Comparison of ENCODE assay signal across 8 cellular contexts in genomic region chr2:57906152-57906732, GRCh38.
A peak's percentile ranks its signal among the peaks of the same experiment; 100 is the strongest.
DNase-seq lines count a peak whose midpoint lies in the region; ATAC-seq, FAIRE-seq and TF ChIP-seq lines count a peak whose summit lies in the region.

No MANE protein-coding gene starts in this region.

- H2AFZ ChIP-seq in K562 (ENCODE audit: low read depth, low read length): no peak overlapping the region

- H4K20me1 ChIP-seq in K562 (replicated peaks; ENCODE audit: control insufficient read depth, insufficient read depth, low read length): no peaks in the 10 kb centered on the region

- no peaks in the 10 kb centered on the region for H3K36me3 ChIP-seq in K562 (ENCODE audit: control insufficient read depth, insufficient read depth, low read length)
- H3K36me3 ChIP-seq in thoracic aorta: no peaks in the 10 kb centered on the region

- DNase-seq in D721Med (ENCODE audit: insufficient read length, low spot score) (peak; percentile 18), NCI-H510A treated with DMSO at 0.1 percent for 48 hours (lab: John Stamatoyannopoulos, UW) (peak; percentile 61), K562 (ENCODE audit: extremely low read depth in 1 of 4, low spot score in 3 of 4) (peak; percentile 46 to 57 (median 52)), immature natural killer cell (peak in 2 of 3 donors; percentile 9 to 13), thoracic aorta (ENCODE audit: low spot score) (no peak), ureter (ENCODE audit: low spot score) (no peak)

- FAIRE-seq in D721Med (lab: Jason Lieb, UNC) (peak; percentile 63), K562 (lab: Jason Lieb, UNC) (peak; percentile 76)

- TF ChIP-seq RAD21 in K562 (CRISPR knock-in tag; conservative IDR thresholded peaks at IDR 0.05 in 1 of 2, IDR thresholded peaks at IDR 0.05 in 1 of 2): peak; percentile 88 to 93

- H3K4me3 Mint-ChIP-seq in immature natural killer cell: peak overlapping the region in 1 of 5 donors; percentile 31

- peaks cover 0 to 4% (median 0%) of the 10 kb centered on the region in 3 donors for H3K27me3 Mint-ChIP-seq in immature natural killer cell (ENCODE audit: low read depth in 3 of 3)

- TF ChIP-seq EP300 in K562 (IDR thresholded peaks at IDR 0.05; ENCODE audit: low read length): no peak

- peaks cover 0 to 3% of the 10 kb centered on the region in 2 experiments; a peak in 1 of 5 replicates for H3K27me3 ChIP-seq in K562 (ENCODE audit: control insufficient read depth in 2 of 2, insufficient read depth in 2 of 2, low read length in 2 of 2)
- no peaks in the 10 kb centered on the region for H3K27me3 ChIP-seq in thoracic aorta (replicated peaks; ENCODE audit: insufficient read depth)

- no peak overlapping the region for H3K4me3 ChIP-seq in K562
- no peak overlapping the region for H3K4me3 ChIP-seq in thoracic aorta

- no peak overlapping the region for H3K4me2 ChIP-seq in K562 (ENCODE audit: insufficient read depth, low read length)

- peak; percentile 93 for TF ChIP-seq CTCF in D721Med (IDR thresholded peaks at IDR 0.05; ENCODE audit: insufficient read depth, missing control alignments)
- peak; percentile 66 to 84 (median 69) for TF ChIP-seq CTCF in K562 (IDR thresholded peaks at IDR 0.05 in 2 of 3, conservative IDR thresholded peaks at IDR 0.05 in 1 of 3; ENCODE audit: insufficient read depth in 2 of 3, low read depth in 1 of 3, low read length in 3 of 3)
- TF ChIP-seq CTCF in thoracic aorta (IDR thresholded peaks at IDR 0.05): peak; percentile 65

- H3K27ac Mint-ChIP-seq in immature natural killer cell: peak overlapping the region in 1 of 6 donors; percentile 25

- CTCF ChIA-PET in K562 (lab: Yijun Ruan, JAX; ENCODE audit: low intra/inter-chr PET ratio): interaction anchor here (1.4 kb wide), 1 partner anchor 542 kb away, joined by 8 read pairs; no protein-coding TSS in a partner anchor

- in situ Hi-C loops in K562 (cut with MboI): loop anchor here (25.0 kb wide), 1 partner anchor 531 kb away; no protein-coding TSS in a partner anchor

- no peaks in the 10 kb centered on the region for H3K79me2 ChIP-seq in K562 (ENCODE audit: control insufficient read depth, insufficient read depth, low read length)

- no peaks in the 10 kb centered on the region for H3K9me3 Mint-ChIP-seq in immature natural killer cell

- H3K27ac ChIP-seq in K562 (ENCODE audit: extremely low read depth, low read depth, low read length) (no peak overlapping the region), thoracic aorta (no peak overlapping the region)

- H3K4me1 Mint-ChIP-seq in immature natural killer cell: peaks cover 32 to 41% of the 10 kb centered on the region in 2 donors

- WGBS in K562 (ENCODE audit: insufficient coverage, low coverage, missing lambda C conversion rate): 3% methylated on average over 5 of the region's 5 CpGs

- intact Hi-C loops in K562 (cut with micrococcal nuclease): loop anchor here (1.0 to 10.0 kb wide), 8 partner anchors 141 to 779 kb away; partner anchors contain the start of gene VRK2

- no peaks in the 10 kb centered on the region for H3K9me1 ChIP-seq in K562 (ENCODE audit: control insufficient read depth, insufficient read depth, low read length)

- no peaks in the 10 kb centered on the region for H3K4me1 ChIP-seq in K562 (replicated peaks in 1 of 2; ENCODE audit: control insufficient read depth in 2 of 2, insufficient read depth in 2 of 2, low read length in 2 of 2)
- no peaks in the 10 kb centered on the region for H3K4me1 ChIP-seq in thoracic aorta (ENCODE audit: control insufficient read depth in 1 of 2, low read depth in 2 of 2)

- no TSS peak for BruUV-seq in K562 (replicated peaks; lab: Mats Ljungman, UMichigan)

- H3K9me3 ChIP-seq in K562 (replicated peaks; ENCODE audit: control insufficient read depth, insufficient read depth, low read depth, low read length): no peaks in the 10 kb centered on the region
- no peaks in the 10 kb centered on the region for H3K9me3 ChIP-seq in thoracic aorta

- ATAC-seq in GM19043 (IDR thresholded peaks at IDR 0.05; ENCODE audit: low read depth, unreplicated experiment) (peak; percentile 62), HG03139 (IDR thresholded peaks at IDR 0.05; ENCODE audit: unreplicated experiment) (peak; percentile 64), K562 (peak; percentile 99), thoracic aorta (ENCODE audit: insufficient number of reproducible peaks, low FRiP score, low read depth) (no peak)

- H3K9ac ChIP-seq in K562 (ENCODE audit: insufficient read depth in 1 of 2, low read depth in 2 of 2, low read length in 2 of 2): no peak overlapping the region

- no peaks in the 10 kb centered on the region for H3K36me3 Mint-ChIP-seq in immature natural killer cell

- TF ChIP-seq POLR2A in K562 (conservative IDR thresholded peaks at IDR 0.05): no peak

- POLR2A ChIA-PET in K562 (lab: Yijun Ruan, JAX): interaction anchor here (0.6 kb wide), 1 partner anchor 137 kb away, joined by 3 read pairs; no protein-coding TSS in a partner anchor

TF ChIP-seq in K562, 482 proteins besides CTCF, POLR2A, EP300 and RAD21 (continues in another document):
- TF ChIP-seq TCF7 (IDR thresholded peaks at IDR 0.05; ENCODE audit: borderline replicate concordance): no peak
- TF ChIP-seq ZNF449 (CRISPR knock-in tag; IDR thresholded peaks at IDR 0.05): no peak
- no peak for TF ChIP-seq TCF7L2 (IDR thresholded peaks at IDR 0.05; ENCODE audit: low read depth, low read length)
- 0 out of 2 replicates have a peak, but pooled peaks have one; percentile 35 for TF ChIP-seq GATAD2B (IDR thresholded peaks at IDR 0.05; ENCODE audit: borderline replicate concordance)
- no peak for TF ChIP-seq REST (CRISPR knock-in tag; IDR thresholded peaks at IDR 0.05; ENCODE audit: low read depth)
- TF ChIP-seq KLF16 (IDR thresholded peaks at IDR 0.05): 0 out of 2 replicates have a peak, but pooled peaks have one; percentile 10
- no peak for TF ChIP-seq E2F6 (IDR thresholded peaks at IDR 0.05; ENCODE audit: borderline replicate concordance in 1 of 2, extremely low read depth in 1 of 2, insufficient read depth in 1 of 2, insufficient read length in 1 of 2, low read depth in 1 of 2, low read length in 1 of 2, poor library complexity in 1 of 2, severe bottlenecking in 1 of 2)
- peak; percentile 28; the same call in 1 of the 2 replicates for TF ChIP-seq TEAD4 (IDR thresholded peaks at IDR 0.05; ENCODE audit: low read length)
- no peak for TF ChIP-seq TEAD4 (CRISPR knock-in tag; IDR thresholded peaks at IDR 0.05; ENCODE audit: borderline replicate concordance)
- no peak for TF ChIP-seq DACH1 (IDR thresholded peaks at IDR 0.05; ENCODE audit: partially characterized antibody)
- no peak for TF ChIP-seq DIDO1 (tag; IDR thresholded peaks at IDR 0.05; ENCODE audit: low read depth)
- TF ChIP-seq NFIX (CRISPR knock-in tag; IDR thresholded peaks at IDR 0.05; ENCODE audit: low read depth): no peak
- no peak for TF ChIP-seq POLR3G (IDR thresholded peaks at IDR 0.05; ENCODE audit: extremely low read depth, insufficient read length, insufficient replicate concordance)
- no peak for TF ChIP-seq GABPB2 (CRISPR knock-in tag; conservative IDR thresholded peaks at IDR 0.05)
- no peak for TF ChIP-seq ZEB2 (IDR thresholded peaks at IDR 0.05)
- no peak for TF ChIP-seq ZSCAN29 (IDR thresholded peaks at IDR 0.05)

Comparison
In these comparisons a context has a peak if more than half of its experiments do, and no peak if none do; other contexts are left out.
1. DNase-seq: peak in D721Med (single experiment), NCI-H510A treated with DMSO at 0.1 percent for 48 hours (single experiment), K562 (4 of 4) and immature natural killer cell (2 of 3); none in thoracic aorta (single experiment) and ureter (single experiment).
2. Peak in every context shown above with its lines, with median percentiles within 50 percentile points of each other: CTCF ChIP-seq.